In the genomic region with DNA sequence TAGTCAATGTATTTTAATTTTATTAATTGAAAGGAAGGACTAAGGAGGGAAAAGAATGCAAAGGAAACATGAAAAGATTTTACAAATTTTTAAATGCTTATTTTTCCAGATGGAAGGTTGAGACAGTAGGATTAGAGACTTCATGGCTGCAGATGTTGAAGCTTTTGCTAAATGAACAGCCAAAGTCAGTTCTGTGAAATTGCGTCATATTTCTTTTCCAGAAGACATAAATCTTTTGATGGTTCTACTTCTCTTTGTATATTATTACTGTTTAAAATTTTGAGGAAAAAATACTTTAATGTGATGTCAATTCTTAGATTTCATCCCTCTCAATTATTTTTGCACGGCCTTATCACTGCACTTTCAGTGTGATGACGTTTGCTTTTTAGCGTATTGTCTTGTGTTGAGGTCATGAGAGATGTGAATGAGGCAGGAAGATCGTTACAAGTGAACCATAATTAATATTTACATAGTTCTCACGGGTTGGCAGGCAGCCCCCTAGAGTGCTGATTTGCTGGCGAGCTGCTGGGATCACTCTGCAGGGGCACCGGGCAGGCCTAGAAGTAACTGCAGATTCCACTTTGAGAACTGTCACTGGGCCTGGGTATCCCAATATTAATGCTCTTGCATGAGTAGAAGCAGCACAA, we compare ENCODE assay signal across 19 cellular contexts.
DNase-seq lines count a peak whose midpoint lies in the region; ATAC-seq and TF ChIP-seq lines count a peak whose summit lies in the region.
"Had no signal": no experiment of that assay in that cellular context is flagged by ENCODE, and none has a peak within 500 bp of the region (broad histone marks: within the 10 kb centered on the region; RNA-seq: fewer than 3 reads in every experiment).

No MANE protein-coding gene starts in this region.

- POLR2A ChIA-PET in HEK293 (lab: Yijun Ruan, JAX) = no interaction called here

- H3K36me3 ChIP-seq in HEK293 (ENCODE audit: control insufficient read depth in 2 of 2, insufficient read depth in 1 of 2, low read length in 2 of 2) (no peaks in the 10 kb centered on the region), esophagus muscularis mucosa (no peaks in the 10 kb centered on the region)
- H3K36me3 ChIP-seq: ascending aorta had no signal

- no peak for TF ChIP-seq POLR2A in esophagus muscularis mucosa (IDR thresholded peaks at IDR 0.05; ENCODE audit: low read depth)

- H3K9me3 ChIP-seq in HEK293 (ENCODE audit: control insufficient read depth, insufficient read depth, low read depth, low read length) (no peaks in the 10 kb centered on the region), esophagus muscularis mucosa (no peaks in the 10 kb centered on the region)
- H3K9me3 ChIP-seq: ascending aorta had no signal

- H3K27ac Mint-ChIP-seq in stimulated activated effector memory CD8-positive, alpha-beta T cell treated with anti-CD3 and anti-CD28 coated beads, Interleukin-12 subunit alpha, Interleukin-12 subunit beta, amount 100 ng/mL, for 72 hours = no peak overlapping the region
- H3K27ac Mint-ChIP-seq: CD14-positive monocyte had no signal

- DNase-seq in SHP77 (lab: John Stamatoyannopoulos, UW) = peak; percentile 81 to 84
- DNase-seq in esophagus muscularis mucosa (ENCODE audit: extremely low spot score) = peak; percentile 53
- no peak for DNase-seq in retinal pigment epithelial cell (ENCODE audit: low read depth)
- no peak for DNase-seq in activated CD8-positive, alpha-beta memory T cell treated with anti-CD3 and anti-CD28 coated beads, Interleukin-2, amount 50 U/mL, for 48 hours
- no peak for DNase-seq in stimulated activated effector memory CD8-positive, alpha-beta T cell treated with anti-CD3 and anti-CD28 coated beads, Interleukin-12 subunit alpha, Interleukin-12 subunit beta, amount 100 ng/mL, for 72 hours (ENCODE audit: low spot score in 2 of 2)
- DNase-seq: activated effector memory CD4-positive, alpha-beta T cell treated with Interleukin-2 at 50 U/mL for 16 hours; DMS79 treated with DMSO at 0.1 percent for 48 hours; effector CD8-positive, alpha-beta T cell; KG1; NCI-H1417 treated with DMSO at 0.1 percent for 48 hours; NCI-H345; PC-9 had no signal

- intact Hi-C loops in esophagus muscularis mucosa (cut with DNase I) = no loop called here

- no peak for TF ChIP-seq EP300 in esophagus muscularis mucosa (IDR thresholded peaks at IDR 0.05)

- H3K4me3 Mint-ChIP-seq in stimulated activated effector memory CD8-positive, alpha-beta T cell treated with anti-CD3 and anti-CD28 coated beads, Interleukin-12 subunit alpha, Interleukin-12 subunit beta, amount 100 ng/mL, for 72 hours = no peak overlapping the region

- ATAC-seq in GM18907 (IDR thresholded peaks at IDR 0.05; ENCODE audit: unreplicated experiment) (no peak), GM21528 (IDR thresholded peaks at IDR 0.05; ENCODE audit: low FRiP score, unreplicated experiment) (no peak)
- ATAC-seq in stimulated activated effector memory CD8-positive, alpha-beta T cell treated with anti-CD3 and anti-CD28 coated beads, Interleukin-12 subunit alpha, Interleukin-12 subunit beta, amount 100 ng/mL, for 72 hours = no peak
- ATAC-seq: HCT116 had no signal

- H3K36me3 Mint-ChIP-seq in stimulated activated effector memory CD8-positive, alpha-beta T cell treated with anti-CD3 and anti-CD28 coated beads, Interleukin-12 subunit alpha, Interleukin-12 subunit beta, amount 100 ng/mL, for 72 hours = no peaks in the 10 kb centered on the region
- H3K36me3 Mint-ChIP-seq: CD14-positive monocyte had no signal

- H3K9me3 Mint-ChIP-seq in stimulated activated effector memory CD8-positive, alpha-beta T cell treated with anti-CD3 and anti-CD28 coated beads, Interleukin-12 subunit alpha, Interleukin-12 subunit beta, amount 100 ng/mL, for 72 hours = no peaks in the 10 kb centered on the region

- TF ChIP-seq CTCF in HEK293 (tag by site-specific recombination; IDR thresholded peaks at IDR 0.05) (no peak), esophagus muscularis mucosa (IDR thresholded peaks at IDR 0.05) (no peak), retinal pigment epithelial cell (conservative IDR thresholded peaks at IDR 0.05; ENCODE audit: low read depth, low read length) (no peak)

- H3K4me1 Mint-ChIP-seq in stimulated activated effector memory CD8-positive, alpha-beta T cell treated with anti-CD3 and anti-CD28 coated beads, Interleukin-12 subunit alpha, Interleukin-12 subunit beta, amount 100 ng/mL, for 72 hours = peaks cover 5% of the 10 kb centered on the region
- H3K4me1 Mint-ChIP-seq: CD14-positive monocyte had no signal

- H3K27ac ChIP-seq in HEK293 (ENCODE audit: extremely low read depth, low read depth, low read length) (no peak overlapping the region), esophagus muscularis mucosa (replicated peaks in 1 of 4) (no peak overlapping the region)
- H3K27ac ChIP-seq: ascending aorta, PC-9 had no signal

- CTCF ChIA-PET in HEK293 (lab: Yijun Ruan, JAX) = interaction anchor here (0.6 to 1.0 kb wide), 3 partner anchors 23 to 82 kb away, joined by 3 to 4 read pairs (median 3); no protein-coding TSS in a partner anchor

- peaks cover 0 to 69% (median 9%) of the 10 kb centered on the region in 4 donors for H3K27me3 ChIP-seq in esophagus muscularis mucosa

- H3K4me3 ChIP-seq in HEK293 (ENCODE audit: low read depth, low read length) (no peak overlapping the region), esophagus muscularis mucosa (peak overlapping the region; percentile 43 to 52 (median 46)), retinal pigment epithelial cell (ENCODE audit: low read length) (peak overlapping the region; percentile 55)
- H3K4me3 ChIP-seq: lung, PC-9 had no signal

- WGBS in esophagus muscularis mucosa = 65% methylated on average over 8 of the region's 8 CpGs

- H3K4me1 ChIP-seq in HEK293 (ENCODE audit: control insufficient read depth, insufficient read depth, low read length) = peaks cover 13% of the 10 kb centered on the region
- peaks cover 25 to 56% (median 53%) of the 10 kb centered on the region in 4 donors for H3K4me1 ChIP-seq in esophagus muscularis mucosa

TF ChIP-seq in HEK293, 187 proteins besides CTCF, POLR2A, EP300 and RAD21 (continues in another document):
- TF ChIP-seq ZNF514 (tag by site-specific recombination; IDR thresholded peaks at IDR 0.05) = no peak
- TF ChIP-seq, protein P1, sequence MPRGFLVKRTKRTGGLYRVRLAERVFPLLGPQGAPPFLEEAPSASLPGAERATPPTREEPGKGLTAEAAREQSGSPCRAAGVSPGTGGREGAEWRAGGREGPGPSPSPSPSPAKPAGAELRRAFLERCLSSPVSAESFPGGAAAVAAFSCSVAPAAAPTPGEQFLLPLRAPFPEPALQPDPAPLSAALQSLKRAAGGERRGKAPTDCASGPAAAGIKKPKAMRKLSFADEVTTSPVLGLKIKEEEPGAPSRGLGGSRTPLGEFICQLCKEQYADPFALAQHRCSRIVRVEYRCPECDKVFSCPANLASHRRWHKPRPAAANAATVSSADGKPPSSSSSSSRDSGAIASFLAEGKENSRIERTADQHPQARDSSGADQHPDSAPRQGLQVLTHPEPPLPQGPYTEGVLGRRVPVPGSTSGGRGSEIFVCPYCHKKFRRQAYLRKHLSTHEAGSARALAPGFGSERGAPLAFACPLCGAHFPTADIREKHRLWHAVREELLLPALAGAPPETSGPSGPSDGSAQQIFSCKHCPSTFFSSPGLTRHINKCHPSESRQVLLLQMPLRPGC (tag by site-specific recombination; IDR thresholded peaks at IDR 0.05) = peak; percentile 53; the same call in 1 of the 2 replicates
- TF ChIP-seq, protein P2, sequence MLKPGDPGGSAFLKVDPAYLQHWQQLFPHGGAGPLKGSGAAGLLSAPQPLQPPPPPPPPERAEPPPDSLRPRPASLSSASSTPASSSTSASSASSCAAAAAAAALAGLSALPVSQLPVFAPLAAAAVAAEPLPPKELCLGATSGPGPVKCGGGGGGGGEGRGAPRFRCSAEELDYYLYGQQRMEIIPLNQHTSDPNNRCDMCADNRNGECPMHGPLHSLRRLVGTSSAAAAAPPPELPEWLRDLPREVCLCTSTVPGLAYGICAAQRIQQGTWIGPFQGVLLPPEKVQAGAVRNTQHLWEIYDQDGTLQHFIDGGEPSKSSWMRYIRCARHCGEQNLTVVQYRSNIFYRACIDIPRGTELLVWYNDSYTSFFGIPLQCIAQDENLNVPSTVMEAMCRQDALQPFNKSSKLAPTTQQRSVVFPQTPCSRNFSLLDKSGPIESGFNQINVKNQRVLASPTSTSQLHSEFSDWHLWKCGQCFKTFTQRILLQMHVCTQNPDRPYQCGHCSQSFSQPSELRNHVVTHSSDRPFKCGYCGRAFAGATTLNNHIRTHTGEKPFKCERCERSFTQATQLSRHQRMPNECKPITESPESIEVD (tag by site-specific recombination; IDR thresholded peaks at IDR 0.05) = peak; percentile 84
- TF ChIP-seq, protein P3, sequence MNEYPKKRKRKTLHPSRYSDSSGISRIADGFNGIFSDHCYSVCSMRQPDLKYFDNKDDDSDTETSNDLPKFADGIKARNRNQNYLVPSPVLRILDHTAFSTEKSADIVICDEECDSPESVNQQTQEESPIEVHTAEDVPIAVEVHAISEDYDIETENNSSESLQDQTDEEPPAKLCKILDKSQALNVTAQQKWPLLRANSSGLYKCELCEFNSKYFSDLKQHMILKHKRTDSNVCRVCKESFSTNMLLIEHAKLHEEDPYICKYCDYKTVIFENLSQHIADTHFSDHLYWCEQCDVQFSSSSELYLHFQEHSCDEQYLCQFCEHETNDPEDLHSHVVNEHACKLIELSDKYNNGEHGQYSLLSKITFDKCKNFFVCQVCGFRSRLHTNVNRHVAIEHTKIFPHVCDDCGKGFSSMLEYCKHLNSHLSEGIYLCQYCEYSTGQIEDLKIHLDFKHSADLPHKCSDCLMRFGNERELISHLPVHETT (tag by site-specific recombination; IDR thresholded peaks at IDR 0.05) = peak; percentile 62; the same call in 1 of the 2 replicates
- TF ChIP-seq ZEB2 (tag by site-specific recombination; IDR thresholded peaks at IDR 0.05) = peak; percentile 53; the same call in 1 of the 2 replicates
- TF ChIP-seq ZNF629 (tag by site-specific recombination; IDR thresholded peaks at IDR 0.05) = peak; percentile 96
- peak; percentile 53 for TF ChIP-seq ZBTB21 (tag by site-specific recombination; IDR thresholded peaks at IDR 0.05)
- TF ChIP-seq, protein P4, sequence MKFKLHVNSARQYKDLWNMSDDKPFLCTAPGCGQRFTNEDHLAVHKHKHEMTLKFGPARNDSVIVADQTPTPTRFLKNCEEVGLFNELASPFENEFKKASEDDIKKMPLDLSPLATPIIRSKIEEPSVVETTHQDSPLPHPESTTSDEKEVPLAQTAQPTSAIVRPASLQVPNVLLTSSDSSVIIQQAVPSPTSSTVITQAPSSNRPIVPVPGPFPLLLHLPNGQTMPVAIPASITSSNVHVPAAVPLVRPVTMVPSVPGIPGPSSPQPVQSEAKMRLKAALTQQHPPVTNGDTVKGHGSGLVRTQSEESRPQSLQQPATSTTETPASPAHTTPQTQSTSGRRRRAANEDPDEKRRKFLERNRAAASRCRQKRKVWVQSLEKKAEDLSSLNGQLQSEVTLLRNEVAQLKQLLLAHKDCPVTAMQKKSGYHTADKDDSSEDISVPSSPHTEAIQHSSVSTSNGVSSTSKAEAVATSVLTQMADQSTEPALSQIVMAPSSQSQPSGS (tag by site-specific recombination; IDR thresholded peaks at IDR 0.05; ENCODE audit: low read depth) = peak; percentile 73

Comparison
In these comparisons a context has a peak if more than half of its experiments do, and no peak if none do; other contexts are left out.
1. DNase-seq: peak in SHP77 (2 of 2) and esophagus muscularis mucosa (single experiment); none in retinal pigment epithelial cell (single experiment), activated CD8-positive, alpha-beta memory T cell treated with anti-CD3 and anti-CD28 coated beads, Interleukin-2, amount 50 U/mL, for 48 hours (single experiment) and stimulated activated effector memory CD8-positive, alpha-beta T cell treated with anti-CD3 and anti-CD28 coated beads, Interleukin-12 subunit alpha, Interleukin-12 subunit beta, amount 100 ng/mL, for 72 hours (0 of 2).